ENCODE assay signal across 20 cellular contexts in genomic region chr12:47750229-47750798, GRCh38. TPM values are rescaled to one million over a fixed set of nuclear protein-coding genes. Genes with fewer than 3 reads are reported as not detected.
"Had no signal": no experiment of that assay in that cellular context is flagged by ENCODE, and none has a peak within 500 bp of the region (broad histone marks: within the 10 kb centered on the region; RNA-seq: fewer than 3 reads in every experiment).

No MANE protein-coding gene starts in this region.

- ATAC-seq: activated naive CD4-positive, alpha-beta T cell treated with anti-CD3 and anti-CD28 coated beads, Interleukin-2, amount 50 U/mL, for 72 hours; psoas muscle; sciatic nerve had no signal

- H3K4me3 Mint-ChIP-seq: naive B cell had no signal

- H3K9me3 Mint-ChIP-seq: activated naive CD4-positive, alpha-beta T cell treated with anti-CD3 and anti-CD28 coated beads, Interleukin-2, amount 50 U/mL, for 72 hours; naive B cell had no signal

- DNase-seq: activated effector memory CD4-positive, alpha-beta T cell treated with Interleukin-2 at 50 U/mL for 16 hours; activated T-cell treated with anti-CD3 and anti-CD28 coated beads, Interleukin-2, amount 50 U/mL, for 1 hour; brain microvascular endothelial cell; cerebellar nuclear complex; dorsolateral prefrontal cortex; midbrain; naive B cell; occipital lobe; psoas muscle; stimulated activated CD4-positive, alpha-beta T cell treated with anti-CD3 and anti-CD28 coated beads, Interleukin-2, amount 100 ng/mL, for 24 hours; stimulated activated naive CD4-positive, alpha-beta T cell had no signal

- H3K27me3 ChIP-seq: dorsolateral prefrontal cortex, esophagus muscularis mucosa had no signal

- H3K4me3 ChIP-seq: dorsolateral prefrontal cortex, esophagus muscularis mucosa, lung, psoas muscle had no signal

- H3K36me3 Mint-ChIP-seq: activated naive CD4-positive, alpha-beta T cell treated with anti-CD3 and anti-CD28 coated beads, Interleukin-2, amount 50 U/mL, for 72 hours; naive B cell had no signal

- FAIRE-seq: endometrium had no signal

- H3K27me3 Mint-ChIP-seq: naive B cell had no signal

- H3K36me3 ChIP-seq: brain microvascular endothelial cell had no signal

- H3K9me3 ChIP-seq: esophagus muscularis mucosa, psoas muscle had no signal

- H3K27ac ChIP-seq: brain microvascular endothelial cell, esophagus muscularis mucosa, psoas muscle had no signal

RNA-seq across cellular contexts. Expression of gene ENDOU, which starts 25.0 kb away (rescaled TPM):
- total RNA-seq: activated naive CD4-positive, alpha-beta T cell treated with anti-CD3 and anti-CD28 coated beads, Interleukin-2, amount 50 U/mL, for 72 hours; fibroblast of villous mesenchyme; occipital lobe; T-helper 2 cell treated with Interferon-gamma antibody and Interleukin-4, amounts not matched to agents 100 ng/mL and 5 ng/mL, for 36 hours; temporal lobe; urinary bladder had no signal
